8 cellular contexts compared by ENCODE assay signal in genomic region chr6:42226251-42227143, GRCh38. TPM values are rescaled to one million over a fixed set of nuclear protein-coding genes. Genes with fewer than 3 reads are reported as not detected.
A peak's percentile ranks its signal among the peaks of the same experiment; 100 is the strongest.
DNase-seq lines count a peak whose midpoint lies in the region; ATAC-seq and TF ChIP-seq lines count a peak whose summit lies in the region.

No MANE protein-coding gene starts in this region.

- peak overlapping the region in 1 of 4 donors; percentile 17 for H3K4me3 ChIP-seq in transverse colon

- no peaks in the 10 kb centered on the region for H3K27me3 ChIP-seq in transverse colon

- in situ Hi-C loops in transverse colon (cut with MboI; ENCODE audit: low pct_ligation_motif_present in 1 of 4, low pct_unique_long_range_greater_than_20kb in 1 of 4, low sequenced_read_pairs in 3 of 4): no loop called here

- WGBS in transverse colon (ENCODE audit: low coverage in 1 of 2), 2 donors: 38 to 43% methylated on average over 3 to 11 of the region's 11 CpGs

- TF ChIP-seq POLR2A in transverse colon (IDR thresholded peaks at IDR 0.05): peak; percentile 45

- ATAC-seq in GM21390 (IDR thresholded peaks at IDR 0.05; ENCODE audit: unreplicated experiment) (no peak), HG03378 (IDR thresholded peaks at IDR 0.05; ENCODE audit: unreplicated experiment) (no peak), GM19328 (IDR thresholded peaks at IDR 0.05; ENCODE audit: unreplicated experiment) (no peak)

- intact Hi-C loops in transverse colon (cut with DNase I; ENCODE audit: low total_unique reads): no loop called here

- no peaks in the 10 kb centered on the region for H3K9me3 ChIP-seq in transverse colon

- H3K4me1 ChIP-seq in transverse colon: peaks cover 0 to 38% (median 23%) of the 10 kb centered on the region in 4 donors

- TF ChIP-seq CTCF in transverse colon (IDR thresholded peaks at IDR 0.05): no peak

- H3K27ac ChIP-seq in transverse colon: peak overlapping the region; percentile 74 to 80 (median 78)

- TF ChIP-seq EP300 in transverse colon (IDR thresholded peaks at IDR 0.05; ENCODE audit: low read depth): no peak

- H3K36me3 ChIP-seq in transverse colon: no peaks in the 10 kb centered on the region

- peak; percentile 79 for DNase-seq in HK-2 (ENCODE audit: unreplicated experiment)
- peak; percentile 67 for DNase-seq in T1000 (lab: John Stamatoyannopoulos, UW)
- peak; percentile 29 for DNase-seq in iPS-NIHi11 (ENCODE audit: low spot score)
- peak; percentile 71 for DNase-seq in transverse colon
- DNase-seq in activated CD4-positive, alpha-beta T cell treated with anti-CD3 and anti-CD28 coated beads, Interleukin-2, amount 50 U/mL, for 48 hours: no peak

RNA-seq across cellular contexts. Expression of gene MRPS10, which starts 8.8 kb away (rescaled TPM):
- total RNA-seq in transverse colon: 10 to 100 TPM; 23.6 to 75.4 (median 24.6) TPM

RNA-seq across cellular contexts. Expression of gene GUCA1B, which starts 31.7 kb away (rescaled TPM):
- total RNA-seq in transverse colon: 1 to 10 TPM in 2 of 4 donors, under 1 TPM in 1, not detected in 1; 0.55 to 9.7 (median 1.1) TPM

RNA-seq across cellular contexts. Expression of gene GUCA1A, which starts 53.3 kb away (rescaled TPM):
- not detected for total RNA-seq in transverse colon

Comparison
In these comparisons a context has a peak if more than half of its experiments do, and no peak if none do; other contexts are left out.
1. DNase-seq: peak in HK-2 (single experiment), T1000 (single experiment), iPS-NIHi11 (single experiment) and transverse colon (single experiment); none in activated CD4-positive, alpha-beta T cell treated with anti-CD3 and anti-CD28 coated beads, Interleukin-2, amount 50 U/mL, for 48 hours (0 of 2).